Comparison of ENCODE assay signal across 14 cellular contexts in the genomic region with DNA sequence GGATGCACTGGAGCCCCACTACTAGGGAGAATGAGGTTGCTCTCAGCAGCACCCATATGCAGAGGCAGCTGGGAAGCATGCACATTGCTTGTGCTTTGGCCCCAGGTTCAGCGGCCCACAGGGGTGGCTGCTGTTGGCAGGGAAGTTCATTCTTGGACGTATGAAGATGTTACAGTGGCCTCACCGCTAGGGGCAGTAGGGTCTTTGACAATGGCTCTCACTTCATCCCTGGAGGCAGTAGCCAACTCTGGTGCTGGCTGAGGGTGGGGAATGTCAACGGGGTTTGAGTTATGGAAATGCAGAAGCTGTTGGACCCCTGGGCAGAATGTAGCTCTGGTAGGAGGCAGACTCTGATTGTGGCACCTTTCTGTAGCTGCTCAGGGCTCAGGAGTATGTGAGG.
"Had no signal": no experiment of that assay in that cellular context is flagged by ENCODE, and none has a peak within 500 bp of the region (broad histone marks: within the 10 kb centered on the region; RNA-seq: fewer than 3 reads in every experiment).

No MANE protein-coding gene starts in this region.

- ATAC-seq: gastroesophageal sphincter had no signal

- H3K4me1 Mint-ChIP-seq: activated CD4-positive, alpha-beta T cell treated with anti-CD3 and anti-CD28 coated beads, Interleukin-2, amount 10 ng/mL, durations not matched to agents 24 days and 14 days; activated naive CD8-positive, alpha-beta T cell treated with anti-CD3 and anti-CD28 coated beads for 36 hours had no signal

- H3K36me3 ChIP-seq: right atrium auricular region had no signal

- H3K27me3 Mint-ChIP-seq: activated CD4-positive, alpha-beta T cell treated with anti-CD3 and anti-CD28 coated beads, Interleukin-2, amount 10 ng/mL, durations not matched to agents 24 days and 14 days; activated naive CD8-positive, alpha-beta T cell treated with anti-CD3 and anti-CD28 coated beads for 36 hours; natural killer cell treated with Interleukin-12 subunit alpha and Interleukin-12 subunit beta and Interleukin-15 and Interleukin-18, amount 100 ng/mL, for 72 hours had no signal

- H3K4me3 ChIP-seq: gastroesophageal sphincter, right atrium auricular region, skin epidermis had no signal

- H3K27ac Mint-ChIP-seq: activated CD4-positive, alpha-beta T cell treated with anti-CD3 and anti-CD28 coated beads, Interleukin-2, amount 10 ng/mL, durations not matched to agents 24 days and 14 days; activated naive CD8-positive, alpha-beta T cell treated with anti-CD3 and anti-CD28 coated beads for 36 hours; activated T-helper 1 cell treated with anti-CD3 and anti-CD28 coated beads, Interleukin-12 subunit alpha, Interleukin-12 subunit beta, Interleukin-2, Interleukin-4 antibody, amounts not matched to agents 30 ng/mL and 10 ng/mL and 1 ng/mL, durations not matched to agents 14 hours and 24 hours and 36 hours; natural killer cell treated with Interleukin-12 subunit alpha and Interleukin-12 subunit beta and Interleukin-15 and Interleukin-18, amount 100 ng/mL, for 72 hours had no signal

- H3K9me3 Mint-ChIP-seq: activated T-helper 1 cell treated with anti-CD3 and anti-CD28 coated beads, Interleukin-12 subunit alpha, Interleukin-12 subunit beta, Interleukin-2, Interleukin-4 antibody, amounts not matched to agents 30 ng/mL and 10 ng/mL and 1 ng/mL, durations not matched to agents 14 hours and 24 hours and 36 hours had no signal

- H3K4me3 Mint-ChIP-seq: activated CD4-positive, alpha-beta T cell treated with anti-CD3 and anti-CD28 coated beads, Interleukin-2, amount 10 ng/mL, durations not matched to agents 24 days and 14 days; activated naive CD8-positive, alpha-beta T cell treated with anti-CD3 and anti-CD28 coated beads for 36 hours; activated T-helper 1 cell treated with anti-CD3 and anti-CD28 coated beads, Interleukin-12 subunit alpha, Interleukin-12 subunit beta, Interleukin-2, Interleukin-4 antibody, amounts not matched to agents 30 ng/mL and 10 ng/mL and 1 ng/mL, durations not matched to agents 14 hours and 24 hours and 36 hours; natural killer cell treated with Interleukin-12 subunit alpha and Interleukin-12 subunit beta and Interleukin-15 and Interleukin-18, amount 100 ng/mL, for 72 hours had no signal

- H3K4me1 ChIP-seq: gastroesophageal sphincter, right atrium auricular region had no signal

- DNase-seq: activated CD4-positive, alpha-beta T cell treated with anti-CD3 and anti-CD28 coated beads, Interleukin-2, amount 10 ng/mL, durations not matched to agents 24 days and 14 days; activated CD4-positive, CD25-positive, alpha-beta regulatory T cell; activated naive CD8-positive, alpha-beta T cell treated with anti-CD3 and anti-CD28 coated beads for 36 hours; dermis blood vessel endothelial cell; kidney glomerular epithelial cell; nucleus accumbens; stimulated activated CD4-positive, alpha-beta T cell treated with anti-CD3 and anti-CD28 coated beads, Interleukin-15, amount 100 ng/mL, for 24 hours; stimulated activated CD4-positive, alpha-beta T cell treated with anti-CD3 and anti-CD28 coated beads, Interleukin-4, amount 100 ng/mL, for 24 hours; stimulated activated naive CD4-positive, alpha-beta T cell treated with Interleukin-2 at 50 U/mL for 16 hours had no signal

- H3K27ac ChIP-seq: gastroesophageal sphincter, right atrium auricular region, skin epidermis had no signal

- H3K27me3 ChIP-seq: gastroesophageal sphincter, right atrium auricular region had no signal

- H3K36me3 Mint-ChIP-seq: natural killer cell treated with Interleukin-12 subunit alpha and Interleukin-12 subunit beta and Interleukin-15 and Interleukin-18, amount 100 ng/mL, for 72 hours had no signal

- H3K9me3 ChIP-seq: gastroesophageal sphincter, right atrium auricular region had no signal
